22 cellular contexts compared by ENCODE assay signal in the genomic region with DNA sequence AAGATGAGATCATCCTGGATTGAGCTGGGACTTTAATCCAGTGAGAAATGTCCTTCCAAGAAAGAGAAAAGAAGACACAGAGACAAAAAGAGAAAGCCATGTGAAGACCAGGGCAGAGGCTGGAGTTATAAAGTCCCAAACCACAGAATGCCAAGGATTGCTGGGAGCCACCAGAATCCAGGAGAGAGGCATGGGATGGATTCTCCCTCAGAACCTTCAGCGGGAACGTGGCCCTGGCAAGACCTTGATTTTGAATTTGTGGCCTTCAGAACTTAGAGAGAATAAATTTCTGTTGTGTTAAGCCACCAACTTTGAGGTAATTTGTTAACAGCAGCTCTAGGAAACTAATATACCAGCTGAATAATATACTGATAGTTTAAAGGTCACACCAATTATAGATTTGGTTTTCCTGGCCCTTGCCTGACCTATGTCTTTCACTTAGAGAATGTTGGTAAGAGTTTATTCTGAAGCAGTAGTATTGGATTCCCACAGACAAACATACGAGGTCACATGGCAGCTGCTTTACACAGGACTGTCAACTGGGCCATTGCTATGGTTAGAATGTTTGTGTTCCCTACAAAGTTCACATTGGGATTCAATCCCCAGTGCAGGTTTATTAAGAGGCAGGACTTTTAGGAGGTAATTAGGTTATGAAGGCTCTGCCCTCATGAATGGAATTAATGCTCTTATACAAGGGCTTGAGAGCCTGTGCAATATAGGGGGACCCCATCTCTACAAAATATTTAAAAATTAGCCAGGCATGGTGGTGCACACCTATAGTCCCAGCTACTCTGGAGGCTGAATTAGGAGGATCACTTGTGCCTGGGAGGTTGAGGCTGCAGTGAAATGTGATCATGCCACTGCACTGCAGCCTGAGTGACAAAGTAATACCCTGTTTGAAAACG.
"Had no signal": no experiment of that assay in that cellular context is flagged by ENCODE, and none has a peak within 500 bp of the region (broad histone marks: within the 10 kb centered on the region; RNA-seq: fewer than 3 reads in every experiment).

No MANE protein-coding gene starts in this region.

- H3K9me3 ChIP-seq: thoracic aorta, upper lobe of right lung had no signal

- H3K27ac ChIP-seq: esophagus muscularis mucosa, gastroesophageal sphincter, heart left ventricle, thoracic aorta, upper lobe of right lung had no signal

- H3K27ac Mint-ChIP-seq: progenitor cell of endocrine pancreas; stimulated activated effector memory CD8-positive, alpha-beta T cell treated with anti-CD3 and anti-CD28 coated beads, Interleukin-12 subunit alpha, Interleukin-12 subunit beta, amount 100 ng/mL, for 72 hours had no signal

- H3K36me3 Mint-ChIP-seq: stimulated activated effector memory CD8-positive, alpha-beta T cell treated with anti-CD3 and anti-CD28 coated beads, Interleukin-12 subunit alpha, Interleukin-12 subunit beta, amount 100 ng/mL, for 72 hours had no signal

- H3K4me1 ChIP-seq: esophagus muscularis mucosa, gastroesophageal sphincter, upper lobe of right lung had no signal

- DNase-seq: activated CD4-positive, alpha-beta T cell treated with anti-CD3 and anti-CD28 coated beads, Interleukin-2, amount 50 U/mL, for 1 hour; activated CD4-positive, CD25-positive, alpha-beta regulatory T cell treated with anti-CD3 and anti-CD28 coated beads, Interleukin-2, amount 50 U/mL, for 72 hours; activated CD8-positive, alpha-beta memory T cell treated with anti-CD3 and anti-CD28 coated beads, Interleukin-2, amount 50 U/mL, for 4 hours; activated effector memory CD4-positive, alpha-beta T cell treated with anti-CD3 and anti-CD28 coated beads, Interleukin-2, amount 50 U/mL, for 16 hours; activated naive CD4-positive, alpha-beta T cell treated with anti-CD3 and anti-CD28 coated beads, Interleukin-2, amount 50 U/mL, for 16 hours; activated T-cell treated with anti-CD3 and anti-CD28 coated beads, Interleukin-2, amount 50 U/mL, for 4 hours; aorta; effector CD8-positive, alpha-beta T cell; heart left ventricle; kidney glomerular epithelial cell; left ventricle myocardium superior; right cardiac atrium; small intestine; stimulated activated CD4-positive, alpha-beta T cell treated with anti-CD3 and anti-CD28 coated beads, Interleukin-15, amount 100 ng/mL, for 24 hours; stimulated activated CD4-positive, alpha-beta T cell treated with anti-CD3 and anti-CD28 coated beads, Interleukin-4, amount 100 ng/mL, for 1 hour; T-helper 2 cell; upper lobe of right lung had no signal

- H3K36me3 ChIP-seq: esophagus muscularis mucosa, gastroesophageal sphincter, heart left ventricle, thoracic aorta, upper lobe of right lung had no signal

- ATAC-seq: activated T-cell treated with anti-CD3 and anti-CD28 coated beads, Interleukin-2, amount 50 U/mL, for 4 hours; gastroesophageal sphincter; heart left ventricle; left ventricle myocardium superior; right cardiac atrium; stimulated activated effector memory CD8-positive, alpha-beta T cell treated with anti-CD3 and anti-CD28 coated beads, Interleukin-12 subunit alpha, Interleukin-12 subunit beta, amount 100 ng/mL, for 72 hours; upper lobe of right lung had no signal

- H3K4me3 ChIP-seq: esophagus muscularis mucosa, gastroesophageal sphincter, heart left ventricle, thoracic aorta, upper lobe of right lung had no signal

- H3K4me3 Mint-ChIP-seq: activated T-cell treated with anti-CD3 and anti-CD28 coated beads, Interleukin-2, amount 50 U/mL, for 4 hours; stimulated activated effector memory CD8-positive, alpha-beta T cell treated with anti-CD3 and anti-CD28 coated beads, Interleukin-12 subunit alpha, Interleukin-12 subunit beta, amount 100 ng/mL, for 72 hours had no signal

- H3K27me3 ChIP-seq: esophagus muscularis mucosa, gastroesophageal sphincter, heart left ventricle, upper lobe of right lung had no signal

- H3K27me3 Mint-ChIP-seq: progenitor cell of endocrine pancreas had no signal
